In genomic region chr6:75600694-75601265, GRCh38 we compare ENCODE assay signal across 8 cellular contexts. TPM values are rescaled to one million over a fixed set of nuclear protein-coding genes. Genes with fewer than 3 reads are reported as not detected.
DNase-seq lines count a peak whose midpoint lies in the region; ATAC-seq, FAIRE-seq and TF ChIP-seq lines count a peak whose summit lies in the region.

No MANE protein-coding gene starts in this region.

- ATAC-seq in HG02840 (IDR thresholded peaks at IDR 0.05; ENCODE audit: low FRiP score, unreplicated experiment) (no peak), HG03280 (IDR thresholded peaks at IDR 0.05; ENCODE audit: unreplicated experiment) (no peak)

- no peaks in the 10 kb centered on the region for H3K36me3 ChIP-seq in ACC112 (ENCODE audit: insufficient read depth, low read length)

- H2AFZ ChIP-seq in ACC112 (ENCODE audit: low read length, unreplicated experiment) = peak overlapping the region; percentile 92

- no peak for FAIRE-seq in RCC 7860 (lab: Jason Lieb, UNC)

- DNase-seq in HFF-Myc (ENCODE audit: extremely low read depth, low read depth) (no peak), mesothelial cell of epicardium (ENCODE audit: low spot score in 2 of 2, unreplicated experiment in 2 of 2) (no peak), RCC 7860 (ENCODE audit: low spot score) (no peak)
- DNase-seq in stimulated activated CD4-positive, alpha-beta T cell treated with anti-CD3 and anti-CD28 coated beads, Interleukin-15, amount 100 ng/mL, for 24 hours = no peak

- H3K4me1 Mint-ChIP-seq in mesothelial cell of epicardium = peaks cover 33% of the 10 kb centered on the region

- peaks cover 49% of the 10 kb centered on the region for H3K79me2 ChIP-seq in ACC112 (ENCODE audit: control insufficient read depth, insufficient read depth, low read length, unreplicated experiment)

- no peak for TF ChIP-seq CTCF in HFF-Myc (IDR thresholded peaks at IDR 0.05; ENCODE audit: low read depth, low read length, missing control alignments)
- no peak for TF ChIP-seq CTCF in mesothelial cell of epicardium (IDR thresholded peaks at IDR 0.05; ENCODE audit: unreplicated experiment)

- H3K36me3 Mint-ChIP-seq in mesothelial cell of epicardium = peaks cover 9% of the 10 kb centered on the region

- H3K4me3 Mint-ChIP-seq in mesothelial cell of epicardium = peak overlapping the region; percentile 97

- peak overlapping the region; percentile 85; the same call in 1 of the 2 replicates for H3K27ac ChIP-seq in ACC112 (ENCODE audit: low read depth, low read length)
- peak overlapping the region; percentile 74 for H3K27ac ChIP-seq in angular gyrus (ENCODE audit: low read depth, low read length)

- H3K4me1 ChIP-seq in ACC112 (ENCODE audit: control insufficient read depth, insufficient read depth, low read length, unreplicated experiment) = peaks cover 14% of the 10 kb centered on the region

- H3K27me3 Mint-ChIP-seq in mesothelial cell of epicardium (ENCODE audit: low read depth) = no peaks in the 10 kb centered on the region

- peak overlapping the region; percentile 100 for H3K27ac Mint-ChIP-seq in mesothelial cell of epicardium

- H3K4me3 ChIP-seq in ACC112 (ENCODE audit: low read depth, low read length) (peak overlapping the region; percentile 91), HFF-Myc (replicated peaks; ENCODE audit: low read depth, low read length) (peak overlapping the region; percentile 79; the same call in 1 of the 2 replicates)

- peaks cover 5% of the 10 kb centered on the region for H3K9me3 Mint-ChIP-seq in mesothelial cell of epicardium

- no peaks in the 10 kb centered on the region for H3K27me3 ChIP-seq in ACC112 (ENCODE audit: insufficient read depth, low read length)

RNA-seq across cellular contexts. Expression of gene SENP6, which starts 0.9 kb away (rescaled TPM):
- total RNA-seq in mesothelial cell of epicardium = 150 to 159 TPM (median 157 TPM) in 3 replicates
